Comparison of ENCODE assay signal across 1 cellular context in genomic region chr10:14840178-14840577, GRCh38.
TF ChIP-seq lines count a peak whose summit lies in the region.

No MANE protein-coding gene starts in this region.

TF ChIP-seq in WTC11, 78 proteins besides CTCF, POLR2A, EP300 and RAD21 (continued from another document):
- no peak for TF ChIP-seq HMGXB4 (CRISPR knock-in tag; IDR thresholded peaks at IDR 0.05)
- no peak for TF ChIP-seq ZMAT4 (CRISPR knock-in tag; IDR thresholded peaks at IDR 0.05)
- TF ChIP-seq E2F5 (CRISPR knock-in tag; IDR thresholded peaks at IDR 0.05) = no peak
- no peak for TF ChIP-seq CBFB (CRISPR knock-in tag; IDR thresholded peaks at IDR 0.05; ENCODE audit: low read depth)
- no peak for TF ChIP-seq ZNF138 (CRISPR knock-in tag; conservative IDR thresholded peaks at IDR 0.05)
- no peak for TF ChIP-seq CDX4 (CRISPR knock-in tag; IDR thresholded peaks at IDR 0.05; ENCODE audit: borderline replicate concordance)
- no peak for TF ChIP-seq TCF7 (CRISPR knock-in tag; IDR thresholded peaks at IDR 0.05; ENCODE audit: low read depth)
- no peak for TF ChIP-seq CREM (CRISPR knock-in tag; IDR thresholded peaks at IDR 0.05)
- TF ChIP-seq AR (CRISPR knock-in tag; IDR thresholded peaks at IDR 0.05) = no peak
- no peak for TF ChIP-seq ZNF281 (CRISPR knock-in tag; IDR thresholded peaks at IDR 0.05)
- TF ChIP-seq PRDM15 (CRISPR knock-in tag; IDR thresholded peaks at IDR 0.05) = no peak
